ENCODE assay signal across 1 cellular context in the genomic region with DNA sequence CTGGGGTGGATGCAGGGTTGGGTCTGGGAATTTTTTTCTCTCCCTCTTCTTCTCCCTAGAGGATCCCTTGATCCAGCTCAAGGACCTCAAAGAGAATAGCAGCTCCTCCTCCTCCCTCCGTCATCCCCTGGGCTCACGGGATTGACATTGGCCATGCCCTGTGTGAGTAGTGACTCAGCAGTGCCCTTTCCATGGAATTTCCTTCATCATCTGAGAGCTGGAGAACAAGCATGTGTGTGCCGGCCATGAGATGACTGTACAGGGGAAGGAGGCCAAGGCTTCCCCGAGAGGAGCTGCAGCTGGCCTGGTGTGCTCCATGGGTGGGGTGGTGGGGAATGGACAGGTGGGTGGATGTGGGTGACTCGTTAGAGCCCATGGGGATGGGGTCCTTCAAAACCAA.
TF ChIP-seq lines count a peak whose summit lies in the region.

No MANE protein-coding gene starts in this region.

TF ChIP-seq in HepG2, 621 proteins besides CTCF, POLR2A, EP300 and RAD21:
- TF ChIP-seq, protein P1, sequence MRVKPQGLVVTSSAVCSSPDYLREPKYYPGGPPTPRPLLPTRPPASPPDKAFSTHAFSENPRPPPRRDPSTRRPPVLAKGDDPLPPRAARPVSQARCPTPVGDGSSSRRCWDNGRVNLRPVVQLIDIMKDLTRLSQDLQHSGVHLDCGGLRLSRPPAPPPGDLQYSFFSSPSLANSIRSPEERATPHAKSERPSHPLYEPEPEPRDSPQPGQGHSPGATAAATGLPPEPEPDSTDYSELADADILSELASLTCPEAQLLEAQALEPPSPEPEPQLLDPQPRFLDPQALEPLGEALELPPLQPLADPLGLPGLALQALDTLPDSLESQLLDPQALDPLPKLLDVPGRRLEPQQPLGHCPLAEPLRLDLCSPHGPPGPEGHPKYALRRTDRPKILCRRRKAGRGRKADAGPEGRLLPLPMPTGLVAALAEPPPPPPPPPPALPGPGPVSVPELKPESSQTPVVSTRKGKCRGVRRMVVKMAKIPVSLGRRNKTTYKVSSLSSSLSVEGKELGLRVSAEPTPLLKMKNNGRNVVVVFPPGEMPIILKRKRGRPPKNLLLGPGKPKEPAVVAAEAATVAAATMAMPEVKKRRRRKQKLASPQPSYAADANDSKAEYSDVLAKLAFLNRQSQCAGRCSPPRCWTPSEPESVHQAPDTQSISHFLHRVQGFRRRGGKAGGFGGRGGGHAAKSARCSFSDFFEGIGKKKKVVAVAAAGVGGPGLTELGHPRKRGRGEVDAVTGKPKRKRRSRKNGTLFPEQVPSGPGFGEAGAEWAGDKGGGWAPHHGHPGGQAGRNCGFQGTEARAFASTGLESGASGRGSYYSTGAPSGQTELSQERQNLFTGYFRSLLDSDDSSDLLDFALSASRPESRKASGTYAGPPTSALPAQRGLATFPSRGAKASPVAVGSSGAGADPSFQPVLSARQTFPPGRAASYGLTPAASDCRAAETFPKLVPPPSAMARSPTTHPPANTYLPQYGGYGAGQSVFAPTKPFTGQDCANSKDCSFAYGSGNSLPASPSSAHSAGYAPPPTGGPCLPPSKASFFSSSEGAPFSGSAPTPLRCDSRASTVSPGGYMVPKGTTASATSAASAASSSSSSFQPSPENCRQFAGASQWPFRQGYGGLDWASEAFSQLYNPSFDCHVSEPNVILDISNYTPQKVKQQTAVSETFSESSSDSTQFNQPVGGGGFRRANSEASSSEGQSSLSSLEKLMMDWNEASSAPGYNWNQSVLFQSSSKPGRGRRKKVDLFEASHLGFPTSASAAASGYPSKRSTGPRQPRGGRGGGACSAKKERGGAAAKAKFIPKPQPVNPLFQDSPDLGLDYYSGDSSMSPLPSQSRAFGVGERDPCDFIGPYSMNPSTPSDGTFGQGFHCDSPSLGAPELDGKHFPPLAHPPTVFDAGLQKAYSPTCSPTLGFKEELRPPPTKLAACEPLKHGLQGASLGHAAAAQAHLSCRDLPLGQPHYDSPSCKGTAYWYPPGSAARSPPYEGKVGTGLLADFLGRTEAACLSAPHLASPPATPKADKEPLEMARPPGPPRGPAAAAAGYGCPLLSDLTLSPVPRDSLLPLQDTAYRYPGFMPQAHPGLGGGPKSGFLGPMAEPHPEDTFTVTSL (CRISPR knock-in tag; IDR thresholded peaks at IDR 0.05; ENCODE audit: borderline replicate concordance): no peak
- TF ChIP-seq RFX1 (IDR thresholded peaks at IDR 0.05): no peak
- peak; percentile 7; the same call in 1 of the 2 replicates for TF ChIP-seq NFE2L2 (IDR thresholded peaks at IDR 0.05; ENCODE audit: low read length)
- TF ChIP-seq, protein P2, sequence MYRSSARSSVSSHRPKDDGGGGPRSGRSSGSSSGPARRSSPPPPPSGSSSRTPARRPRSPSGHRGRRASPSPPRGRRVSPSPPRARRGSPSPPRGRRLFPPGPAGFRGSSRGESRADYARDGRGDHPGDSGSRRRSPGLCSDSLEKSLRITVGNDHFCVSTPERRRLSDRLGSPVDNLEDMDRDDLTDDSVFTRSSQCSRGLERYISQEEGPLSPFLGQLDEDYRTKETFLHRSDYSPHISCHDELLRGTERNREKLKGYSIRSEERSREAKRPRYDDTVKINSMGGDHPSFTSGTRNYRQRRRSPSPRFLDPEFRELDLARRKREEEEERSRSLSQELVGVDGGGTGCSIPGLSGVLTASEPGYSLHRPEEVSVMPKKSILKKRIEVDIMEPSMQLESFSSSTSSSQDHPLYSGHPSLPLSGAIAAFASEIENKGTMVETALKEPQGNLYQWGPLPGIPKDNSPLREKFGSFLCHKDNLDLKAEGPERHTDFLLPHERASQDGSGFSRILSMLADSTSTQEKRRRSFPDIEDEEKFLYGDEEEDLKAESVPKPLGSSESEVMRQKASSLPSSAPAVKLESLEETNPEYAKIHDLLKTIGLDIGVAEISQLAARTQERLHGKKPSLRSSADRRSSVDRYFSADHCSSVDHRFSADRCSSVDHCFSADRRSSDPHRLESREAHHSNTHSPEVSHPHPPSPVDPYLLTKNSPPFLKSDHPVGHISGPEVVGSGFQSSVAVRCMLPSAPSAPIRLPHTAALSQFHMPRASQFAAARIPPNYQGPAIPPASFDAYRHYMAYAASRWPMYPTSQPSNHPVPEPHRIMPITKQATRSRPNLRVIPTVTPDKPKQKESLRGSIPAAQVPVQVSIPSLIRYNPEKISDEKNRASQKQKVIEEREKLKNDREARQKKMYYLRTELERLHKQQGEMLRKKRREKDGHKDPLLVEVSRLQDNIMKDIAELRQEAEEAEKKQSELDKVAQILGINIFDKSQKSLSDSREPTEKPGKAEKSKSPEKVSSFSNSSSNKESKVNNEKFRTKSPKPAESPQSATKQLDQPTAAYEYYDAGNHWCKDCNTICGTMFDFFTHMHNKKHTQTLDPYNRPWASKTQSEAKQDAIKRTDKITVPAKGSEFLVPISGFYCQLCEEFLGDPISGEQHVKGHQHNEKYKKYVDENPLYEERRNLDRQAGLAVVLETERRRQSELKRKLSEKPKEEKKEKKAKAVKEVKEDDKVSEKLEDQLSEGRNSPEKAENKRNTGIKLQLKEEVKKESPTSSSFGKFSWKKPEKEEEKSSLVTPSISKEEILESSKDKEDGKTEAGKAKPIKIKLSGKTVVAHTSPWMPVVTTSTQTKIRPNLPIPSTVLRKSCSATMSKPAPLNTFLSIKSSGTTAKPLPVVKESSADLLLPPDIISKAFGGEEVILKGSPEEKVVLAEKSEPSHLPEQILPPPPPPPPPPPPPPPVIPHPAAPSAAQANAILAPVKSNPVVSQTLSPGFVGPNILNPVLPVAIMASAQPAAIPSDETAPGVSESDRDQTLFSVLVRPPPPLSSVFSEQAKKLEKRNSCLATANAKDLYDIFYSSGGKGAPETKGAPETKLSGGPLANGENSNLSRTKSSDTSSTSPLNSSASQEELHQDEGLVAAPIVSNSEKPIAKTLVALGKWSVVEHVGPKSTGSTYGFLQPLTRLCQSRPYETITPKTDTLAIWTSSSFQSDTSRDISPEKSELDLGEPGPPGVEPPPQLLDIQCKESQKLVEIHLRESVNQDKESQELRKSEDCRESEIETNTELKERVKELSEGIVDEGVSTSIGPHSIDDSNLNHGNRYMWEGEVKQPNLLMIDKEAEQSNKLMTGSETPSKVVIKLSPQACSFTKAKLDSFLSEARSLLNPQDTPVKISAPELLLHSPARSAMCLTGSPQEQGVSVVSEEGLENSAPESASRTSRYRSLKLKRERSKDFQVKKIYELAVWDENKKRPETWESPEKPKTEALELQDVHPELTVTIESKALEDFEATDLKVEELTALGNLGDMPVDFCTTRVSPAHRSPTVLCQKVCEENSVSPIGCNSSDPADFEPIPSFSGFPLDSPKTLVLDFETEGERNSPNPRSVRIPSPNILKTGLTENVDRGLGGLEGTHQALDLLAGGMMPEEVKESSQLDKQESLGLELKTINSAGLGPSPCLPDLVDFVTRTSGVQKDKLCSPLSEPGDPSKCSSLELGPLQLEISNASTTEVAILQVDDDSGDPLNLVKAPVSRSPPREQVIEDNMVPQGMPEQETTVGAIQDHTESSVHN (CRISPR knock-in tag; IDR thresholded peaks at IDR 0.05): no peak
